In genomic region chr1:46517010-46517600, GRCh38 we compare ENCODE assay signal across 11 cellular contexts. TPM values are rescaled to one million over a fixed set of nuclear protein-coding genes. Genes with fewer than 3 reads are reported as not detected.
DNase-seq lines count a peak whose midpoint lies in the region; ATAC-seq, FAIRE-seq and TF ChIP-seq lines count a peak whose summit lies in the region.
"Had no signal": no experiment of that assay in that cellular context is flagged by ENCODE, and none has a peak within 500 bp of the region (broad histone marks: within the 10 kb centered on the region; RNA-seq: fewer than 3 reads in every experiment).

No MANE protein-coding gene starts in this region.

- no peaks in the 10 kb centered on the region for H3K27me3 ChIP-seq in right atrium auricular region
- H3K27me3 ChIP-seq in iPS-15b (ENCODE audit: control insufficient read depth, insufficient read depth, low read length), result peaks cover 76% of the 10 kb centered on the region
- H3K27me3 ChIP-seq: SJSA1 had no signal

- ATAC-seq in Right ventricle myocardium inferior (no peak), HG03045 (IDR thresholded peaks at IDR 0.05; ENCODE audit: unreplicated experiment) (no peak)

- no peak for TF ChIP-seq CTCF in right atrium auricular region (IDR thresholded peaks at IDR 0.05)

- FAIRE-seq in urothelium cell line (lab: Jason Lieb, UNC), result peak; percentile 59

- H3K9me3 ChIP-seq in right atrium auricular region (no peaks in the 10 kb centered on the region), iPS-15b (ENCODE audit: control insufficient read depth, insufficient read depth, low read length) (no peaks in the 10 kb centered on the region)
- H3K9me3 ChIP-seq: heart left ventricle, SJSA1 had no signal

- H3K36me3 ChIP-seq in right atrium auricular region (no peaks in the 10 kb centered on the region), iPS-15b (ENCODE audit: control insufficient read depth, insufficient read depth, low read length) (no peaks in the 10 kb centered on the region)
- H3K36me3 ChIP-seq: heart left ventricle, SJSA1 had no signal

- no peaks in the 10 kb centered on the region for H3K4me1 ChIP-seq in right atrium auricular region
- peaks cover 31% of the 10 kb centered on the region for H3K4me1 ChIP-seq in iPS-15b (ENCODE audit: control insufficient read depth, insufficient read depth, low read length)

- no peak overlapping the region for H3K9ac ChIP-seq in iPS-15b (ENCODE audit: low read depth, low read length)

- H3K4me3 ChIP-seq in right atrium auricular region (no peak overlapping the region), iPS-15b (ENCODE audit: low read depth, low read length) (peak overlapping the region; percentile 36)
- H3K4me3 ChIP-seq: heart left ventricle, SJSA1 had no signal

- H3K27ac ChIP-seq in right atrium auricular region, result no peak overlapping the region
- H3K27ac ChIP-seq in caudate nucleus (ENCODE audit: low read depth, low read length), result no peak overlapping the region
- H3K27ac ChIP-seq: heart left ventricle, SJSA1 had no signal

- intact Hi-C loops in Right ventricle myocardium inferior (cut with DNase I), result no loop called here

- DNase-seq in Right ventricle myocardium inferior (ENCODE audit: missing footprints), result peak; percentile 1
- DNase-seq in right atrium auricular region (ENCODE audit: low spot score), result no peak
- peak; percentile 90 for DNase-seq in NCI-H774 (lab: John Stamatoyannopoulos, UW)
- peak; percentile 75 for DNase-seq in urothelium cell line (ENCODE audit: low spot score)
- DNase-seq in NAMALWA (ENCODE audit: low spot score), result no peak
- no peak for DNase-seq in caudate nucleus (lab: John Stamatoyannopoulos, UW)

RNA-seq across cellular contexts. Expression of gene DMBX1, which starts 27.5 kb away (rescaled TPM):
- total RNA-seq in Right ventricle myocardium inferior (not detected), right atrium auricular region (not detected)
- total RNA-seq: heart left ventricle, HT1080, SJSA1 had no signal

RNA-seq across cellular contexts. Expression of gene KNCN, which starts 34.3 kb away (rescaled TPM):
- not detected for total RNA-seq in Right ventricle myocardium inferior
- total RNA-seq in right atrium auricular region, result not detected
- total RNA-seq: heart left ventricle, HT1080, SJSA1 had no signal

Comparison
In these comparisons a context has a peak if more than half of its experiments do, and no peak if none do; other contexts are left out.
1. DNase-seq: peak in Right ventricle myocardium inferior (single experiment), NCI-H774 (single experiment) and urothelium cell line (single experiment); none in right atrium auricular region (single experiment), NAMALWA (single experiment) and caudate nucleus (0 of 61).